In genomic region chr4:78396613-78397291, GRCh38 we compare ENCODE assay signal across 18 cellular contexts.
"Had no signal": no experiment of that assay in that cellular context is flagged by ENCODE, and none has a peak within 500 bp of the region (broad histone marks: within the 10 kb centered on the region; RNA-seq: fewer than 3 reads in every experiment).

No MANE protein-coding gene starts in this region.

- H3K4me1 ChIP-seq: tibial artery, upper lobe of left lung, uterus had no signal

- H3K27ac Mint-ChIP-seq: naive thymus-derived CD4-positive, alpha-beta T cell; stimulated activated memory B cell treated with anti-CD40 and anti-IgM and Interleukin-4, amounts not matched to agents 10 μg/mL and 1 μg/mL and 100 μg/mL, for 72 hours; stimulated activated naive CD8-positive, alpha-beta T cell treated with anti-CD3 and anti-CD28 coated beads, Interleukin-15, Interleukin-2, amounts not matched to agents 100 ng/mL and 50 ng/mL, for 24 hours had no signal

- H3K4me3 Mint-ChIP-seq: naive thymus-derived CD4-positive, alpha-beta T cell; stimulated activated memory B cell treated with anti-CD40 and anti-IgM and Interleukin-4, amounts not matched to agents 10 μg/mL and 1 μg/mL and 100 μg/mL, for 72 hours; stimulated activated naive CD8-positive, alpha-beta T cell treated with anti-CD3 and anti-CD28 coated beads, Interleukin-15, Interleukin-2, amounts not matched to agents 100 ng/mL and 50 ng/mL, for 24 hours had no signal

- H3K27me3 ChIP-seq: hepatocyte, neutrophil, tibial artery, upper lobe of left lung, uterus had no signal

- DNase-seq: effector CD4-positive, alpha-beta T cell; foreskin melanocyte; head of caudate nucleus; islet precursor cell; mammary epithelial cell; naive thymus-derived CD4-positive, alpha-beta T cell; posterior cingulate gyrus; right cardiac atrium; stimulated activated CD4-positive, alpha-beta T cell treated with anti-CD3 and anti-CD28 coated beads, Interleukin-4, amount 100 ng/mL, for 24 hours; tibial artery; upper lobe of left lung; uterus had no signal

- H3K9me3 ChIP-seq: neutrophil, uterus had no signal

- H3K4me1 Mint-ChIP-seq: naive thymus-derived CD4-positive, alpha-beta T cell; stimulated activated memory B cell treated with anti-CD40 and anti-IgM and Interleukin-4, amounts not matched to agents 10 μg/mL and 1 μg/mL and 100 μg/mL, for 72 hours had no signal

- H3K36me3 ChIP-seq: neutrophil, tibial artery, upper lobe of left lung, uterus had no signal

- H3K27ac ChIP-seq: coronary artery, hepatocyte, neutrophil, tibial artery, upper lobe of left lung, uterus had no signal

- H3K4me3 ChIP-seq: coronary artery, hepatocyte, tibial artery, upper lobe of left lung, uterus had no signal

- ATAC-seq: left lobe of liver; naive thymus-derived CD4-positive, alpha-beta T cell; right cardiac atrium; stimulated activated memory B cell treated with anti-CD40 and anti-IgM and Interleukin-4, amounts not matched to agents 10 μg/mL and 1 μg/mL and 100 μg/mL, for 72 hours had no signal
